Comparison of ENCODE assay signal across 25 cellular contexts in genomic region chr21:43210454-43211084, GRCh38. TPM values are rescaled to one million over a fixed set of nuclear protein-coding genes. Genes with fewer than 3 reads are reported as not detected.
A peak's percentile ranks its signal among the peaks of the same experiment; 100 is the strongest.
DNase-seq lines count a peak whose midpoint lies in the region; ATAC-seq, FAIRE-seq and TF ChIP-seq lines count a peak whose summit lies in the region.
"Had no signal": no experiment of that assay in that cellular context is flagged by ENCODE, and none has a peak within 500 bp of the region (broad histone marks: within the 10 kb centered on the region; RNA-seq: fewer than 3 reads in every experiment).

No MANE protein-coding gene starts in this region.

- H3K9ac ChIP-seq in colonic mucosa (ENCODE audit: low read depth in 2 of 2, low read length in 2 of 2) (no peak overlapping the region), neural progenitor cell (no peak overlapping the region), Karpas-422 (ENCODE audit: low read length) (no peak overlapping the region)

- no peaks in the 10 kb centered on the region for H3K36me3 Mint-ChIP-seq in neural progenitor cell
- H3K36me3 Mint-ChIP-seq: CD8-positive, alpha-beta T cell; naive thymus-derived CD8-positive, alpha-beta T cell had no signal

- DNase-seq in Right ventricle myocardium superior: peak; percentile 13
- no peak for DNase-seq in left ventricle myocardium inferior
- DNase-seq in colonic mucosa: peak; percentile 16
- DNase-seq in neural progenitor cell (ENCODE audit: low spot score): no peak
- DNase-seq in urothelium cell line (ENCODE audit: low spot score): no peak
- DNase-seq in NK-92 treated with Interleukin-12 subunit alpha and Interleukin-12 subunit beta, amount 100 ng/mL, for 24 hours (lab: John Stamatoyannopoulos, UW): no peak
- no peak for DNase-seq in Karpas-422
- no peak for DNase-seq in KBM-7
- DNase-seq: anterior cingulate cortex; DND-41; KG1; naive thymus-derived CD8-positive, alpha-beta T cell; stimulated activated naive CD8-positive, alpha-beta T cell treated with anti-CD3 and anti-CD28 coated beads, Interleukin-15, Interleukin-2, amounts not matched to agents 100 U/mL and 50 U/mL, for 24 hours; T-helper 1 cell had no signal

- H3K9me2 ChIP-seq in Karpas-422 (replicated peaks; ENCODE audit: insufficient read depth, low read length): no peaks in the 10 kb centered on the region

- H3K79me2 ChIP-seq in neural progenitor cell (ENCODE audit: low read depth) (no peaks in the 10 kb centered on the region), Karpas-422 (ENCODE audit: low read length) (no peaks in the 10 kb centered on the region)

- H3K27ac Mint-ChIP-seq in neural progenitor cell: peak overlapping the region; percentile 87
- H3K27ac Mint-ChIP-seq: CD8-positive, alpha-beta T cell had no signal

- no peak overlapping the region for H3K4me2 ChIP-seq in neural progenitor cell
- no peak overlapping the region for H3K4me2 ChIP-seq in Karpas-422 (ENCODE audit: low read depth, low read length, poor library complexity, severe bottlenecking)

- H3K36me3 ChIP-seq in left ventricle myocardium inferior: no peaks in the 10 kb centered on the region
- no peaks in the 10 kb centered on the region for H3K36me3 ChIP-seq in colonic mucosa
- no peaks in the 10 kb centered on the region for H3K36me3 ChIP-seq in neural progenitor cell
- H3K36me3 ChIP-seq in Karpas-422 (ENCODE audit: insufficient read depth, low read length): no peaks in the 10 kb centered on the region
- H3K36me3 ChIP-seq: gastrocnemius medialis, uterus had no signal

- no peak overlapping the region for H3K4me3 ChIP-seq in left ventricle myocardium inferior
- no peak overlapping the region for H3K4me3 ChIP-seq in colonic mucosa
- H3K4me3 ChIP-seq in neural progenitor cell: no peak overlapping the region
- H3K4me3 ChIP-seq in Karpas-422 (ENCODE audit: low read length): no peak overlapping the region
- H3K4me3 ChIP-seq: gastrocnemius medialis, uterus had no signal

- no peaks in the 10 kb centered on the region for H4K20me1 ChIP-seq in neural progenitor cell (ENCODE audit: low read depth)
- H4K20me1 ChIP-seq in Karpas-422 (ENCODE audit: insufficient read depth, low read depth, low read length): no peaks in the 10 kb centered on the region

- H3K27ac ChIP-seq in left ventricle myocardium inferior (replicated peaks): no peak overlapping the region
- no peak overlapping the region for H3K27ac ChIP-seq in colonic mucosa
- no peak overlapping the region for H3K27ac ChIP-seq in neural progenitor cell
- no peak overlapping the region for H3K27ac ChIP-seq in Karpas-422 (ENCODE audit: low read length)
- H3K27ac ChIP-seq: gastrocnemius medialis, HL-60, uterus had no signal

- peaks cover 3% of the 10 kb centered on the region for H3K9me3 Mint-ChIP-seq in neural progenitor cell
- H3K9me3 Mint-ChIP-seq: CD8-positive, alpha-beta T cell had no signal

- ATAC-seq in Right ventricle myocardium superior (ENCODE audit: poor library complexity): peak; percentile 11
- ATAC-seq: CD8-positive, alpha-beta T cell; gastrocnemius medialis; naive thymus-derived CD8-positive, alpha-beta T cell; stimulated activated naive CD8-positive, alpha-beta T cell treated with anti-CD3 and anti-CD28 coated beads, Interleukin-15, Interleukin-2, amounts not matched to agents 100 U/mL and 50 U/mL, for 24 hours had no signal

- H3K4me1 ChIP-seq in left ventricle myocardium inferior (peaks cover 12% of the 10 kb centered on the region), colonic mucosa (no peaks in the 10 kb centered on the region), neural progenitor cell (no peaks in the 10 kb centered on the region), Karpas-422 (ENCODE audit: low read length) (no peaks in the 10 kb centered on the region)
- H3K4me1 ChIP-seq: gastrocnemius medialis, uterus had no signal

- in situ Hi-C loops in KBM-7 (cut with MboI; ENCODE audit: low pct_unique_long_range_greater_than_20kb, low sequenced_read_pairs): no loop called here

- FAIRE-seq in urothelium cell line (lab: Jason Lieb, UNC): peak; percentile 30
- FAIRE-seq: endothelial cell of umbilical vein, GM18507, H54 had no signal

- TF ChIP-seq CTCF in left ventricle myocardium inferior (IDR thresholded peaks at IDR 0.05; ENCODE audit: borderline replicate concordance) (no peak), colonic mucosa (IDR thresholded peaks at IDR 0.05) (no peak), neural progenitor cell (IDR thresholded peaks at IDR 0.05) (no peak)

- no peak overlapping the region for H3K4me3 Mint-ChIP-seq in neural progenitor cell
- H3K4me3 Mint-ChIP-seq: CD8-positive, alpha-beta T cell; naive thymus-derived CD8-positive, alpha-beta T cell had no signal

- H2AFZ ChIP-seq in neural progenitor cell (replicated peaks) (no peak overlapping the region), Karpas-422 (ENCODE audit: low read length) (no peak overlapping the region)

- no peaks in the 10 kb centered on the region for H3K9me3 ChIP-seq in left ventricle myocardium inferior (replicated peaks)
- H3K9me3 ChIP-seq in colonic mucosa: no peaks in the 10 kb centered on the region
- no peaks in the 10 kb centered on the region for H3K9me3 ChIP-seq in neural progenitor cell (ENCODE audit: low read depth)
- peaks cover 4% of the 10 kb centered on the region; the same call in 1 of the 2 replicates for H3K9me3 ChIP-seq in Karpas-422 (ENCODE audit: low read length)
- H3K9me3 ChIP-seq: gastrocnemius medialis, uterus had no signal

- intact Hi-C loops in Right ventricle myocardium superior (cut with DNase I) (no loop called here), left ventricle myocardium inferior (cut with micrococcal nuclease) (no loop called here), colonic mucosa (cut with DNase I) (no loop called here)

- H3F3A ChIP-seq in neural progenitor cell (ENCODE audit: low read depth): no peaks in the 10 kb centered on the region

- peaks cover 6% of the 10 kb centered on the region for H3K27me3 Mint-ChIP-seq in neural progenitor cell (ENCODE audit: insufficient read depth, low read depth)

- H3K4me1 Mint-ChIP-seq in neural progenitor cell: no peaks in the 10 kb centered on the region
- H3K4me1 Mint-ChIP-seq: naive thymus-derived CD8-positive, alpha-beta T cell had no signal

- peaks cover 8% of the 10 kb centered on the region for H3K27me3 ChIP-seq in left ventricle myocardium inferior (ENCODE audit: low read depth)
- no peaks in the 10 kb centered on the region for H3K27me3 ChIP-seq in colonic mucosa
- no peaks in the 10 kb centered on the region for H3K27me3 ChIP-seq in neural progenitor cell
- H3K27me3 ChIP-seq in Karpas-422 (ENCODE audit: low read length): no peaks in the 10 kb centered on the region
- H3K27me3 ChIP-seq: uterus had no signal

RNA-seq across cellular contexts. Expression of gene CRYAA, which starts 41.8 kb away (rescaled TPM):
- total RNA-seq in Right ventricle myocardium superior (not detected), left ventricle myocardium inferior (not detected), colonic mucosa (not detected), neural progenitor cell (ENCODE audit: low replicate concordance) (not detected in 2 replicates)
- not detected in 2 replicates for total RNA-seq in Karpas-422 (2014; rRNA removed; shearing (Covaris generic); ENCODE audit: low replicate concordance)
- total RNA-seq: activated CD8-positive, alpha-beta memory T cell treated with anti-CD3 and anti-CD28 coated beads for 36 hours; CD8-positive, alpha-beta T cell; endothelial cell of umbilical vein; gastrocnemius medialis; lower leg skin; naive thymus-derived CD8-positive, alpha-beta T cell; pulmonary artery endothelial cell; RPMI7951; uterus had no signal

Comparison
In these comparisons a context has a peak if more than half of its experiments do, and no peak if none do; other contexts are left out.
1. DNase-seq: peak in Right ventricle myocardium superior (single experiment) and colonic mucosa (single experiment); none in left ventricle myocardium inferior (single experiment), neural progenitor cell (single experiment), urothelium cell line (single experiment), NK-92 treated with Interleukin-12 subunit alpha and Interleukin-12 subunit beta, amount 100 ng/mL, for 24 hours (single experiment), Karpas-422 (single experiment) and KBM-7 (single experiment).